8 cellular contexts compared by ENCODE assay signal in the genomic region with DNA sequence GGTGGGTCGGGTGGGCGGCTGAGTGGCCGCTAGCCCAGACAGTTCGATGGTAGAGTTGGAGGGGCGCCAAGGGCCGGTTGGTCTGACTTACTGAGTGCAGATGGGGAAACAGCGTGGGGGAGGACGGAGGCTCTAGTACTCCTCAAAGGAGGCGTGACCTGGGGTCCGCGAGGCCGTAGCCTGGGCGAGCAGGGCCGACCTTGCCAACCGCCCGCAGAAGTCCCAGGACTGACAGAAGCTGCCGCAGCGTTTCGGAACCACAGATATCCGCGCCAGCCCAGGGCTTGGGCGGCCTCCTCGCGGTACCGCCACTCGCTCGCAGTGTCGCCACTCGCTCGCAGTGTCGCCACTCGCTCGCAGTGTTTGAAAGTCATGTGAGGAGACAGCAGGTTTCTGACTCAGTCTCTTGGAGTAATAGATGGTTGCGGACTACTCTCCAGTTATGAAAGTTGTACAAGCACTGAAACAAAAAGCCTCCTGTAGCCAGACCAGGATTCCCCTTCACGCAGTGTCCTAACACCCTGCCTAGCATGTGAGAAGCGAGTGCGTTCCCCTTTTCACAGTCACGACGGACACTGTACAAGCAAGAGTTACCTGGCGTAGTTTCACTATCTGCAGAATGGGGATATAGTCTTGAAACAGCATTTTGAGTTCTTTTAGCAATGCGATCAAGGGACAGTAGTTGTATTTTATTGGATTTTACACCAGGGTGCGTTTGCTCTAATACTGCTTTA. TPM values are rescaled to one million over a fixed set of nuclear protein-coding genes. Genes with fewer than 3 reads are reported as not detected.
DNase-seq lines count a peak whose midpoint lies in the region; ATAC-seq and TF ChIP-seq lines count a peak whose summit lies in the region.

No MANE protein-coding gene starts in this region.

- no TSS peak for BruUV-seq in OCI-LY7 (replicated peaks; lab: Mats Ljungman, UMichigan)

- no peaks in the 10 kb centered on the region for H3K9me2 ChIP-seq in OCI-LY7 (ENCODE audit: insufficient read depth, low read length)

- H3K27ac ChIP-seq in OCI-LY7 (ENCODE audit: low read depth, low read length, poor library complexity, severe bottlenecking), result no peak overlapping the region
- peak overlapping the region; percentile 64 for H3K27ac ChIP-seq in naive thymus-derived CD4-positive, alpha-beta T cell (ENCODE audit: low read depth, low read length)

- peaks cover 21% of the 10 kb centered on the region for H3K79me2 ChIP-seq in OCI-LY7 (ENCODE audit: insufficient read depth, low read depth, low read length)

- peak; percentile 52 to 88 (median 75) for DNase-seq in C1 segment of cervical spinal cord (lab: John Stamatoyannopoulos, UW)
- peak; percentile 58 for DNase-seq in OCI-LY7 (ENCODE audit: low spot score)
- peak; percentile 79 for DNase-seq in activated T-cell treated with anti-CD3 and anti-CD28 coated beads, Interleukin-2, amount 50 U/mL, for 48 hours
- DNase-seq in fibroblast of mammary gland (ENCODE audit: low read depth), result peak; percentile 54
- peak in 8 of 9 donors; percentile 39 to 65 (median 58) for DNase-seq in naive thymus-derived CD4-positive, alpha-beta T cell
- DNase-seq in stimulated activated naive CD4-positive, alpha-beta T cell treated with Interleukin-2 at 50 U/mL for 16 hours (lab: John Stamatoyannopoulos, UW), result peak; percentile 57

- H3K27me3 Mint-ChIP-seq in naive thymus-derived CD4-positive, alpha-beta T cell, result peaks cover 7 to 26% (median 22%) of the 10 kb centered on the region in 5 donors

- H3K4me3 ChIP-seq in OCI-LY7 (ENCODE audit: low read depth, low read length, poor library complexity, severe bottlenecking), result peak overlapping the region; percentile 84
- H3K4me3 ChIP-seq in fibroblast of mammary gland (ENCODE audit: control insufficient read depth, low read depth, low read length), result peak overlapping the region; percentile 75
- peak overlapping the region; percentile 79 for H3K4me3 ChIP-seq in naive thymus-derived CD4-positive, alpha-beta T cell (ENCODE audit: low read length)

- POLR2A ChIA-PET in OCI-LY7 (lab: Charles Lee), result interaction anchor here (0.6 to 1.2 kb wide), 4 partner anchors 13 to 448 kb away, joined by 3 to 5 read pairs (median 3); no protein-coding TSS in a partner anchor
- POLR2A ChIA-PET in naive thymus-derived CD4-positive, alpha-beta T cell (lab: Charles Lee), result interaction anchor here (0.7 kb wide), 1 partner anchor 276 kb away, joined by 3 read pairs; no protein-coding TSS in a partner anchor

- intact Hi-C loops in OCI-LY7 (cut with micrococcal nuclease; ENCODE audit: unreplicated experiment), result loop anchor here (5.0 to 10.0 kb wide), 2 partner anchors 138 to 950 kb away; a partner anchor contains a TSS
- intact Hi-C loops in naive thymus-derived CD4-positive, alpha-beta T cell (cut with micrococcal nuclease), result loop anchor here (1.0 to 10.0 kb wide), 16 partner anchors 137 to 1603 kb away; a partner anchor contains a TSS

- H3K4me1 ChIP-seq in OCI-LY7 (ENCODE audit: insufficient read depth, low read length, poor library complexity, severe bottlenecking), result peaks cover 19% of the 10 kb centered on the region
- H3K4me1 ChIP-seq in naive thymus-derived CD4-positive, alpha-beta T cell (ENCODE audit: control insufficient read depth in 2 of 2, insufficient read depth in 2 of 2, low read length in 2 of 2), result peaks cover 7 to 10% of the 10 kb centered on the region in 2 donors

- H3K27me3 ChIP-seq in naive thymus-derived CD4-positive, alpha-beta T cell (ENCODE audit: control insufficient read depth in 2 of 2, insufficient read depth in 2 of 2, low read length in 2 of 2), result peaks cover 0 to 3% of the 10 kb centered on the region in 2 donors

- TF ChIP-seq CTCF in OCI-LY7 (conservative IDR thresholded peaks at IDR 0.05; ENCODE audit: low read length) (0 out of 2 replicates have a peak, but pooled peaks have one; percentile 18), fibroblast of mammary gland (conservative IDR thresholded peaks at IDR 0.05; ENCODE audit: control insufficient read depth, insufficient read depth, low read depth, low read length) (no peak)

- H3K36me3 ChIP-seq in OCI-LY7 (ENCODE audit: insufficient read depth, low read length), result no peaks in the 10 kb centered on the region
- H3K36me3 ChIP-seq in naive thymus-derived CD4-positive, alpha-beta T cell (ENCODE audit: control insufficient read depth in 2 of 3, insufficient read depth in 3 of 3, low read length in 3 of 3), result peaks cover 0 to 3% (median 0%) of the 10 kb centered on the region in 3 experiments

- no peaks in the 10 kb centered on the region for H3K9me3 ChIP-seq in OCI-LY7 (ENCODE audit: low read length)
- H3K9me3 ChIP-seq in naive thymus-derived CD4-positive, alpha-beta T cell (ENCODE audit: control insufficient read depth in 2 of 3, low read length in 3 of 3), result no peaks in the 10 kb centered on the region

- peak overlapping the region; percentile 80 to 97 (median 90) for H3K4me3 Mint-ChIP-seq in naive thymus-derived CD4-positive, alpha-beta T cell

- peak overlapping the region; percentile 68 for H2AFZ ChIP-seq in OCI-LY7 (ENCODE audit: low read length)

- H3K36me3 Mint-ChIP-seq in naive thymus-derived CD4-positive, alpha-beta T cell, result peaks cover 0 to 8% (median 0%) of the 10 kb centered on the region in 5 donors

- peaks cover 13 to 56% (median 47%) of the 10 kb centered on the region in 7 donors for H3K4me1 Mint-ChIP-seq in naive thymus-derived CD4-positive, alpha-beta T cell

- CTCF ChIA-PET in OCI-LY7 (lab: Charles Lee; ENCODE audit: unreplicated experiment), result no interaction called here
- CTCF ChIA-PET in naive thymus-derived CD4-positive, alpha-beta T cell (lab: Charles Lee), result interaction anchor here (2.3 kb wide), 1 partner anchor 24 kb away, joined by 8 read pairs; no protein-coding TSS in a partner anchor

- peak overlapping the region; percentile 8 to 88 (median 70) for H3K27ac Mint-ChIP-seq in naive thymus-derived CD4-positive, alpha-beta T cell

- ATAC-seq in GM19324 (IDR thresholded peaks at IDR 0.05; ENCODE audit: low FRiP score, unreplicated experiment) (peak; percentile 69), HG03439 (IDR thresholded peaks at IDR 0.05; ENCODE audit: unreplicated experiment) (peak; percentile 73)
- ATAC-seq in naive thymus-derived CD4-positive, alpha-beta T cell, result peak; percentile 69

- peak overlapping the region; percentile 95 for H3K4me2 ChIP-seq in OCI-LY7 (ENCODE audit: low read length)

- peaks cover 18% of the 10 kb centered on the region; the same call in 1 of the 2 replicates for H4K20me1 ChIP-seq in OCI-LY7 (ENCODE audit: insufficient read depth, low read length)

- H3K9me3 Mint-ChIP-seq in naive thymus-derived CD4-positive, alpha-beta T cell, result no peaks in the 10 kb centered on the region

RNA-seq across cellular contexts. Expression of a gene that starts 0.7 kb away (rescaled TPM):
- total RNA-seq in OCI-LY7 (2014; rRNA removed; shearing (Covaris generic)), result 11.9 and 15.9 TPM in 2 replicates
- total RNA-seq in OCI-LY7 (2022), result 22.5 and 23.1 TPM in 2 replicates
- 10 to 100 TPM in 4 of 5 experiments, 1 to 10 TPM in 1; 5.8 to 21.0 (median 15.2) TPM for total RNA-seq in naive thymus-derived CD4-positive, alpha-beta T cell
- 10 to 100 TPM; 20.4 to 31.4 TPM for polyA plus RNA-seq in naive thymus-derived CD4-positive, alpha-beta T cell

RNA-seq across cellular contexts. Expression of a gene that starts 32.8 kb away (rescaled TPM):
- total RNA-seq in OCI-LY7 (2014; rRNA removed; shearing (Covaris generic)), result not detected in 2 replicates
- not detected in 2 replicates for total RNA-seq in OCI-LY7 (2022)
- total RNA-seq in naive thymus-derived CD4-positive, alpha-beta T cell, result under 1 TPM in 1 of 5 experiments, not detected in 4; 0.36 TPM
- polyA plus RNA-seq in naive thymus-derived CD4-positive, alpha-beta T cell, result not detected
